ENCODE assay signal across 16 cellular contexts in genomic region chr15:74779162-74779648, GRCh38. TPM values are rescaled to one million over a fixed set of nuclear protein-coding genes. Genes with fewer than 3 reads are reported as not detected.
DNase-seq lines count a peak whose midpoint lies in the region; ATAC-seq and TF ChIP-seq lines count a peak whose summit lies in the region.
"Had no signal": no experiment of that assay in that cellular context is flagged by ENCODE, and none has a peak within 500 bp of the region (broad histone marks: within the 10 kb centered on the region; RNA-seq: fewer than 3 reads in every experiment).

No MANE protein-coding gene starts in this region.

- no peaks in the 10 kb centered on the region for H3K36me3 ChIP-seq in BLaER1
- peaks cover 24% of the 10 kb centered on the region for H3K36me3 ChIP-seq in DOHH2 (ENCODE audit: control insufficient read depth, low read length)
- no peaks in the 10 kb centered on the region for H3K36me3 ChIP-seq in mucosa of rectum (ENCODE audit: control insufficient read depth in 2 of 2, insufficient read depth in 2 of 2, low read length in 2 of 2)
- H3K36me3 ChIP-seq in HAP-1 (replicated peaks) = peaks cover 14% of the 10 kb centered on the region; the same call in 1 of the 2 replicates
- H3K36me3 ChIP-seq: brain microvascular endothelial cell had no signal

- no peaks in the 10 kb centered on the region for H3K27me3 Mint-ChIP-seq in activated CD8-positive, alpha-beta T cell treated with anti-CD3 and anti-CD28 coated beads, Interleukin-2, amount 10 ng/mL, durations not matched to agents 7 days and 5 days (ENCODE audit: low read depth)

- H3K9me3 Mint-ChIP-seq in activated CD8-positive, alpha-beta T cell treated with anti-CD3 and anti-CD28 coated beads, Interleukin-2, amount 10 ng/mL, durations not matched to agents 7 days and 5 days (ENCODE audit: insufficient read depth) = no peaks in the 10 kb centered on the region
- H3K9me3 Mint-ChIP-seq: mesothelial cell of epicardium had no signal

- peak overlapping the region; percentile 94 for H3K27ac Mint-ChIP-seq in activated CD8-positive, alpha-beta T cell treated with anti-CD3 and anti-CD28 coated beads, Interleukin-2, amount 10 ng/mL, durations not matched to agents 7 days and 5 days
- H3K27ac Mint-ChIP-seq: progenitor cell of endocrine pancreas had no signal

- H3K27ac ChIP-seq in BLaER1 = peak overlapping the region; percentile 100
- peak overlapping the region; percentile 99 for H3K27ac ChIP-seq in DOHH2 (ENCODE audit: low read depth, low read length)
- H3K27ac ChIP-seq in mucosa of rectum (ENCODE audit: low read depth in 2 of 2, low read length in 2 of 2) = peak overlapping the region; percentile 46 to 86
- H3K27ac ChIP-seq: brain microvascular endothelial cell, GM23248 had no signal

- no peaks in the 10 kb centered on the region for H3K9me2 ChIP-seq in DOHH2 (replicated peaks; ENCODE audit: control insufficient read depth, low read length)

- no peak for DNase-seq in activated CD8-positive, alpha-beta T cell treated with anti-CD3 and anti-CD28 coated beads, Interleukin-2, amount 10 ng/mL, durations not matched to agents 7 days and 5 days
- DNase-seq in NK-92 treated with Interleukin-12 subunit alpha and Interleukin-12 subunit beta, amount 100 ng/mL, for 24 hours (lab: John Stamatoyannopoulos, UW) = no peak
- DNase-seq in middle frontal gyrus (ENCODE audit: extremely low spot score, low spot score) (no peak), HAP-1 (ENCODE audit: low spot score in 2 of 2) (no peak)
- DNase-seq: brain microvascular endothelial cell, GM23248, NCI-H1930 had no signal

- peaks cover 90% of the 10 kb centered on the region for H3K4me1 ChIP-seq in BLaER1
- H3K4me1 ChIP-seq in DOHH2 (ENCODE audit: control insufficient read depth, low read length) = peaks cover 85% of the 10 kb centered on the region
- peaks cover 62 to 69% of the 10 kb centered on the region in 2 donors for H3K4me1 ChIP-seq in mucosa of rectum (ENCODE audit: control insufficient read depth in 2 of 2, insufficient read depth in 2 of 2, low read length in 2 of 2)
- peaks cover 37% of the 10 kb centered on the region for H3K4me1 ChIP-seq in HAP-1

- peak overlapping the region; percentile 95 for H3K4me3 Mint-ChIP-seq in activated CD8-positive, alpha-beta T cell treated with anti-CD3 and anti-CD28 coated beads, Interleukin-2, amount 10 ng/mL, durations not matched to agents 7 days and 5 days
- H3K4me3 Mint-ChIP-seq: mesothelial cell of epicardium had no signal

- POLR2A ChIA-PET in activated CD8-positive, alpha-beta T cell treated with anti-CD3 and anti-CD28 coated beads, Interleukin-2, amount 10 ng/mL, durations not matched to agents 7 days and 5 days (lab: Charles Lee) = interaction anchor here (1.0 to 23.0 kb wide), 5 partner anchors 8 to 158 kb away, joined by 3 to 670 read pairs (median 3); partner anchors contain the start of gene COX5A

- H3K9ac ChIP-seq in BLaER1 (peak overlapping the region; percentile 79), mucosa of rectum (ENCODE audit: low read depth in 1 of 2, low read length in 2 of 2) (peak overlapping the region in 1 of 2 donors; percentile 5)
- H3K9ac ChIP-seq: GM23248 had no signal

- H3K79me2 ChIP-seq in DOHH2 (ENCODE audit: control insufficient read depth, low read length) = peaks cover 64% of the 10 kb centered on the region

- H3K4me2 ChIP-seq in BLaER1 = peak overlapping the region; percentile 97
- H3K4me2 ChIP-seq in DOHH2 (ENCODE audit: low read length) = peak overlapping the region; percentile 93

- CTCF ChIA-PET in activated CD8-positive, alpha-beta T cell treated with anti-CD3 and anti-CD28 coated beads, Interleukin-2, amount 10 ng/mL, durations not matched to agents 7 days and 5 days (lab: Charles Lee) = interaction anchor here (1.0 to 25.5 kb wide), 8 partner anchors 0 to 171 kb away, joined by 3 to 1683 read pairs (median 11); partner anchors contain the start of gene CSK

- no peak overlapping the region for H3K4me3 ChIP-seq in BLaER1
- peak overlapping the region; percentile 70 for H3K4me3 ChIP-seq in DOHH2 (ENCODE audit: low read length)
- H3K4me3 ChIP-seq in mucosa of rectum (ENCODE audit: low read length in 2 of 2) = no peak overlapping the region
- H3K4me3 ChIP-seq in HAP-1 = no peak overlapping the region
- H3K4me3 ChIP-seq: GM23248 had no signal

- no peaks in the 10 kb centered on the region for H3K27me3 ChIP-seq in BLaER1
- no peaks in the 10 kb centered on the region for H3K27me3 ChIP-seq in DOHH2 (ENCODE audit: control insufficient read depth, low read length)
- no peaks in the 10 kb centered on the region for H3K27me3 ChIP-seq in mucosa of rectum (ENCODE audit: control insufficient read depth in 2 of 2, insufficient read depth in 2 of 2, low read length in 2 of 2)
- no peaks in the 10 kb centered on the region for H3K27me3 ChIP-seq in HAP-1 (ENCODE audit: low read depth)
- H3K27me3 ChIP-seq: brain microvascular endothelial cell had no signal

- H3K4me1 Mint-ChIP-seq in activated CD8-positive, alpha-beta T cell treated with anti-CD3 and anti-CD28 coated beads, Interleukin-2, amount 10 ng/mL, durations not matched to agents 7 days and 5 days (ENCODE audit: low read depth) = peaks cover 67% of the 10 kb centered on the region

- peaks cover 22% of the 10 kb centered on the region for H3K36me3 Mint-ChIP-seq in activated CD8-positive, alpha-beta T cell treated with anti-CD3 and anti-CD28 coated beads, Interleukin-2, amount 10 ng/mL, durations not matched to agents 7 days and 5 days (ENCODE audit: low read depth)
- H3K36me3 Mint-ChIP-seq: mesothelial cell of epicardium had no signal

- no peak for ATAC-seq in activated CD8-positive, alpha-beta T cell treated with anti-CD3 and anti-CD28 coated beads, Interleukin-2, amount 10 ng/mL, durations not matched to agents 7 days and 5 days
- ATAC-seq in HG02759 (IDR thresholded peaks at IDR 0.05; ENCODE audit: unreplicated experiment) = no peak

- TF ChIP-seq CTCF in DOHH2 (IDR thresholded peaks at IDR 0.05; ENCODE audit: low read depth, low read length, poor library complexity, severe bottlenecking) = no peak

- H3F3A ChIP-seq in DOHH2 (ENCODE audit: control insufficient read depth, insufficient read depth) = peaks cover 57% of the 10 kb centered on the region

- in situ Hi-C loops in HAP-1 (cut with MboI; ENCODE audit: low sequenced_read_pairs) = loop anchor here (10.0 kb wide), 1 partner anchor 426 kb away; the partner anchor contains the start of gene C15orf39

- H3K9me3 ChIP-seq in BLaER1 = no peaks in the 10 kb centered on the region
- H3K9me3 ChIP-seq in DOHH2 (ENCODE audit: control insufficient read depth, insufficient read depth, low read length) = no peaks in the 10 kb centered on the region
- no peaks in the 10 kb centered on the region for H3K9me3 ChIP-seq in mucosa of rectum (ENCODE audit: control insufficient read depth in 2 of 2, low read length in 2 of 2)
- no peaks in the 10 kb centered on the region for H3K9me3 ChIP-seq in HAP-1

- H4K20me1 ChIP-seq in BLaER1 (peaks cover 8% of the 10 kb centered on the region), DOHH2 (ENCODE audit: control insufficient read depth, insufficient read depth, low read depth, low read length) (no peaks in the 10 kb centered on the region)

RNA-seq across cellular contexts. Expression of gene CSK, which starts 2.7 kb away (rescaled TPM):
- total RNA-seq in activated CD8-positive, alpha-beta T cell treated with anti-CD3 and anti-CD28 coated beads, Interleukin-2, amount 10 ng/mL, durations not matched to agents 7 days and 5 days = 100 to 1,000 TPM; 314 to 330 TPM

RNA-seq across cellular contexts. Expression of gene CYP1A2, which starts 30.6 kb away (rescaled TPM):
- total RNA-seq in activated CD8-positive, alpha-beta T cell treated with anti-CD3 and anti-CD28 coated beads, Interleukin-2, amount 10 ng/mL, durations not matched to agents 7 days and 5 days = not detected
- total RNA-seq: frontal cortex, G401, GM23248, LHCN-M2, mesothelial cell of epicardium, progenitor cell of endocrine pancreas had no signal

RNA-seq across cellular contexts. Expression of gene LMAN1L, which starts 33.4 kb away (rescaled TPM):
- 1 to 10 TPM in 1 of 2 experiments, under 1 TPM in 1; 0.47 to 1.0 TPM for total RNA-seq in activated CD8-positive, alpha-beta T cell treated with anti-CD3 and anti-CD28 coated beads, Interleukin-2, amount 10 ng/mL, durations not matched to agents 7 days and 5 days
- total RNA-seq: frontal cortex, G401, GM23248, progenitor cell of endocrine pancreas had no signal

RNA-seq across cellular contexts. Expression of gene CPLX3, which starts 47.2 kb away (rescaled TPM):
- total RNA-seq in activated CD8-positive, alpha-beta T cell treated with anti-CD3 and anti-CD28 coated beads, Interleukin-2, amount 10 ng/mL, durations not matched to agents 7 days and 5 days = not detected
- total RNA-seq: G401, GM23248, LHCN-M2, mesothelial cell of epicardium, progenitor cell of endocrine pancreas had no signal

RNA-seq across cellular contexts. Expression of gene CYP1A1, which starts 53.9 kb away (rescaled TPM):
- total RNA-seq in activated CD8-positive, alpha-beta T cell treated with anti-CD3 and anti-CD28 coated beads, Interleukin-2, amount 10 ng/mL, durations not matched to agents 7 days and 5 days = 1 to 10 TPM; 4.7 to 4.8 TPM
- total RNA-seq: G401, GM23248, LHCN-M2 had no signal
